In the genomic region with DNA sequence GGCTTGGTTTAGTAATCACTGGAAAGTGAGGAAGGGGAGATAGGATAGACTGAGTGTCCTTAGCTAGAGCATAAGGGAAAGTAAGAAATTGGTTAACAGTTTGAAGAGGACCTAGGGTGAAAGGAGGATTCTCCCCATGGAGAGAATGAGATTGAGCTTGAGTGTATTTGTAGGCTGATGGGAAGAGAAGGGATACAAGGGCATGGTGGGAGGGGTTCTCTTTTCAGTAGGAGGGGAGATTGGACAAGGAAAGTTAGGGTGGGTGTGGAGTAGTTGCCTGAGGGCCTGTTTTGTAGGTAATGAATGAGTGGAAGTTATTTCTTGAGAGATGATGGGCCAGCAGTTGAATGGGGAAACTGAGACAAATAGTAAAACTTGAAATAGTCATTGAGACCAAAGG, we compare ENCODE assay signal across 24 cellular contexts. TPM values are rescaled to one million over a fixed set of nuclear protein-coding genes. Genes with fewer than 3 reads are reported as not detected.
DNase-seq lines count a peak whose midpoint lies in the region; ATAC-seq and TF ChIP-seq lines count a peak whose summit lies in the region.
"Had no signal": no experiment of that assay in that cellular context is flagged by ENCODE, and none has a peak within 500 bp of the region (broad histone marks: within the 10 kb centered on the region; RNA-seq: fewer than 3 reads in every experiment).

No MANE protein-coding gene starts in this region.

- no peak overlapping the region for H3K9ac ChIP-seq in endodermal cell (ENCODE audit: extremely low read depth, low read length, poor library complexity, severe bottlenecking)
- H3K9ac ChIP-seq in neuronal stem cell (ENCODE audit: low read depth, low read length, poor library complexity): no peak overlapping the region
- H3K9ac ChIP-seq: GM23248, SK-N-SH had no signal

- H3K36me3 ChIP-seq in endodermal cell (ENCODE audit: control insufficient read depth, insufficient read depth, low read length) (no peaks in the 10 kb centered on the region), neuronal stem cell (replicated peaks in 1 of 2; ENCODE audit: control insufficient read depth in 2 of 2, insufficient read depth in 2 of 2, low read length in 2 of 2) (peaks cover 0 to 5% of the 10 kb centered on the region in 2 donors)
- H3K36me3 ChIP-seq: colonic mucosa, esophagus muscularis mucosa had no signal

- H3K9me3 Mint-ChIP-seq in endodermal cell (no peaks in the 10 kb centered on the region), immature natural killer cell (no peaks in the 10 kb centered on the region)
- H3K9me3 Mint-ChIP-seq: activated CD4-positive, alpha-beta T cell treated with anti-CD3 and anti-CD28 coated beads, Interleukin-2, amount 10 ng/mL, durations not matched to agents 24 days and 14 days; activated naive CD4-positive, alpha-beta T cell treated with anti-CD3 and anti-CD28 coated beads, Interleukin-2, amount 10 ng/mL, durations not matched to agents 7 days and 5 days; effector memory CD8-positive, alpha-beta T cell had no signal

- H3K23ac ChIP-seq in neuronal stem cell (ENCODE audit: low read depth, low read length, poor library complexity): no peak overlapping the region

- no peak overlapping the region for H2AK5ac ChIP-seq in neuronal stem cell (ENCODE audit: low read depth, low read length)

- H4K91ac ChIP-seq in neuronal stem cell (ENCODE audit: low read depth, low read length, poor library complexity): no peak overlapping the region

- no peak overlapping the region for H3K27ac ChIP-seq in endodermal cell (ENCODE audit: low read depth, low read length)
- H3K27ac ChIP-seq in neuronal stem cell (replicated peaks; ENCODE audit: low read length): no peak overlapping the region
- H3K27ac ChIP-seq: colonic mucosa, GM23248, RWPE1, skin epidermis had no signal

- peaks cover 4% of the 10 kb centered on the region for H3K79me1 ChIP-seq in neuronal stem cell (ENCODE audit: low read depth, low read length)

- ATAC-seq in HG03457 (IDR thresholded peaks at IDR 0.05; ENCODE audit: unreplicated experiment): no peak
- ATAC-seq: effector memory CD8-positive, alpha-beta T cell had no signal

- H3K4me1 ChIP-seq in endodermal cell (ENCODE audit: control insufficient read depth, insufficient read depth, low read length): no peaks in the 10 kb centered on the region
- peaks cover 0 to 6% of the 10 kb centered on the region in 2 donors for H3K4me1 ChIP-seq in neuronal stem cell (ENCODE audit: control insufficient read depth in 2 of 2, insufficient read depth in 1 of 2, low read depth in 1 of 2, low read length in 2 of 2)

- TF ChIP-seq CTCF in GM12865 (IDR thresholded peaks at IDR 0.05; ENCODE audit: insufficient read depth, low read depth, low read length, missing control alignments) (no peak), NB4 (IDR thresholded peaks at IDR 0.05; ENCODE audit: low read depth, low read length) (no peak), endodermal cell (conservative IDR thresholded peaks at IDR 0.05) (no peak)

- H3K9me3 ChIP-seq in endodermal cell (ENCODE audit: control insufficient read depth, low read length) (no peaks in the 10 kb centered on the region), neuronal stem cell (replicated peaks in 1 of 2; ENCODE audit: control insufficient read depth in 2 of 2, insufficient read depth in 1 of 2, low read depth in 1 of 2, low read length in 2 of 2) (peaks cover 0 to 5% of the 10 kb centered on the region in 2 donors)
- H3K9me3 ChIP-seq: colonic mucosa, esophagus muscularis mucosa, SK-N-SH had no signal

- H3K36me3 Mint-ChIP-seq in endodermal cell (ENCODE audit: low read depth) (no peaks in the 10 kb centered on the region), immature natural killer cell (no peaks in the 10 kb centered on the region)
- H3K36me3 Mint-ChIP-seq: activated naive CD4-positive, alpha-beta T cell treated with anti-CD3 and anti-CD28 coated beads, Interleukin-2, amount 10 ng/mL, durations not matched to agents 7 days and 5 days had no signal

- no peak for TF ChIP-seq POLR2A in NB4 (IDR thresholded peaks at IDR 0.05; ENCODE audit: extremely low read depth, insufficient read length)

- H2BK5ac ChIP-seq in neuronal stem cell (ENCODE audit: low read length): no peak overlapping the region

- H3K4me3 Mint-ChIP-seq in endodermal cell (no peak overlapping the region), immature natural killer cell (no peak overlapping the region)
- H3K4me3 Mint-ChIP-seq: activated CD4-positive, alpha-beta T cell treated with anti-CD3 and anti-CD28 coated beads, Interleukin-2, amount 10 ng/mL, durations not matched to agents 24 days and 14 days; activated naive CD4-positive, alpha-beta T cell treated with anti-CD3 and anti-CD28 coated beads, Interleukin-2, amount 10 ng/mL, durations not matched to agents 7 days and 5 days; effector memory CD8-positive, alpha-beta T cell had no signal

- no peak for DNase-seq in GM12865 (ENCODE audit: low read depth)
- no peak for DNase-seq in NB4 (ENCODE audit: low read depth)
- DNase-seq in endodermal cell: no peak
- no peak for DNase-seq in neuronal stem cell (ENCODE audit: low spot score)
- DNase-seq in GF-D8 (lab: John Stamatoyannopoulos, UW): no peak
- DNase-seq in immature natural killer cell: no peak
- DNase-seq: activated CD4-positive, alpha-beta T cell treated with anti-CD3 and anti-CD28 coated beads, Interleukin-2, amount 10 ng/mL, durations not matched to agents 24 days and 14 days; activated naive CD4-positive, alpha-beta T cell treated with anti-CD3 and anti-CD28 coated beads, Interleukin-2, amount 10 ng/mL, durations not matched to agents 7 days and 5 days; amniotic stem cell; colonic mucosa; effector memory CD8-positive, alpha-beta T cell; GM23248; hippocampal formation; kidney; NCI-H1048; NCI-H187; NCI-H2171 treated with DMSO at 0.1 percent for 48 hours; NCI-H524 treated with DMSO at 0.1 percent for 48 hours; SK-N-SH; trophoblast cell had no signal

- H3K27ac Mint-ChIP-seq in endodermal cell (no peak overlapping the region), immature natural killer cell (no peak overlapping the region)
- H3K27ac Mint-ChIP-seq: activated CD4-positive, alpha-beta T cell treated with anti-CD3 and anti-CD28 coated beads, Interleukin-2, amount 10 ng/mL, durations not matched to agents 24 days and 14 days; activated naive CD4-positive, alpha-beta T cell treated with anti-CD3 and anti-CD28 coated beads, Interleukin-2, amount 10 ng/mL, durations not matched to agents 7 days and 5 days; effector memory CD8-positive, alpha-beta T cell had no signal

- H2BK12ac ChIP-seq in neuronal stem cell (ENCODE audit: low read length): no peak overlapping the region

- H2BK15ac ChIP-seq in neuronal stem cell (ENCODE audit: low read length): no peak overlapping the region

- peak overlapping the region; percentile 84 for H4K8ac ChIP-seq in neuronal stem cell (ENCODE audit: low read depth, low read length)

- H3K4me3 ChIP-seq in GM12865 (ENCODE audit: low read depth, low read length) (peak overlapping the region; percentile 96; the same call in 1 of the 2 replicates), NB4 (ENCODE audit: low read depth, low read length) (peak overlapping the region; percentile 96), endodermal cell (ENCODE audit: low read length) (peak overlapping the region; percentile 98), neuronal stem cell (ENCODE audit: low read length in 2 of 2) (no peak overlapping the region)
- H3K4me3 ChIP-seq: colonic mucosa, esophagus muscularis mucosa, skin epidermis had no signal

- H3K18ac ChIP-seq in neuronal stem cell (ENCODE audit: low read length): no peak overlapping the region

- no peaks in the 10 kb centered on the region for H3K27me3 Mint-ChIP-seq in endodermal cell (ENCODE audit: insufficient read depth)
- H3K27me3 Mint-ChIP-seq in immature natural killer cell (ENCODE audit: low read depth in 3 of 3): no peaks in the 10 kb centered on the region
- H3K27me3 Mint-ChIP-seq: activated CD4-positive, alpha-beta T cell treated with anti-CD3 and anti-CD28 coated beads, Interleukin-2, amount 10 ng/mL, durations not matched to agents 24 days and 14 days; activated naive CD4-positive, alpha-beta T cell treated with anti-CD3 and anti-CD28 coated beads, Interleukin-2, amount 10 ng/mL, durations not matched to agents 7 days and 5 days; effector memory CD8-positive, alpha-beta T cell had no signal

- no peak overlapping the region for H3K4ac ChIP-seq in neuronal stem cell (ENCODE audit: low read length)

- H2BK120ac ChIP-seq in neuronal stem cell (ENCODE audit: low read depth, low read length): no peak overlapping the region

- no peak overlapping the region for H3K14ac ChIP-seq in neuronal stem cell (ENCODE audit: low read length)

- H3K4me2 ChIP-seq in neuronal stem cell (ENCODE audit: insufficient read depth, low read length, poor library complexity, severe bottlenecking): no peak overlapping the region

- H2AFZ ChIP-seq in neuronal stem cell (ENCODE audit: low read length): no peak overlapping the region
- H2AFZ ChIP-seq: GM23248 had no signal

- H3K27me3 ChIP-seq in endodermal cell (ENCODE audit: control insufficient read depth, insufficient read depth, low read length, poor library complexity, severe bottlenecking) (no peaks in the 10 kb centered on the region), neuronal stem cell (ENCODE audit: control insufficient read depth in 3 of 3, insufficient read depth in 3 of 3, low read depth in 1 of 3, low read length in 3 of 3) (no peaks in the 10 kb centered on the region)
- H3K27me3 ChIP-seq: colonic mucosa, esophagus muscularis mucosa had no signal

- peaks cover 13% of the 10 kb centered on the region for H3K4me1 Mint-ChIP-seq in endodermal cell
- peaks cover 0 to 5% of the 10 kb centered on the region in 2 donors for H3K4me1 Mint-ChIP-seq in immature natural killer cell

RNA-seq across cellular contexts. Expression of a gene that starts 1.9 kb away (rescaled TPM):
- total RNA-seq in endodermal cell: 10 to 100 TPM; 29.4 to 35.4 TPM
- polyA plus RNA-seq in endodermal cell (2013, experiment 1 of 2): 34.0 TPM
- polyA plus RNA-seq in endodermal cell (2013, experiment 2 of 2): 31.8 TPM
- 30.6 TPM for polyA plus RNA-seq in neuronal stem cell (2013, experiment 1 of 2)
- polyA plus RNA-seq in neuronal stem cell (2013, experiment 2 of 2): 32.7 TPM
- polyA plus RNA-seq in immature natural killer cell: 1 to 10 TPM; 3.0 to 6.0 (median 4.2) TPM

RNA-seq across cellular contexts. Expression of a gene that starts 31.7 kb away (rescaled TPM):
- 10 to 100 TPM; 13.0 to 16.4 TPM for total RNA-seq in endodermal cell
- polyA plus RNA-seq in endodermal cell (2013, experiment 1 of 2): 21.8 TPM
- polyA plus RNA-seq in endodermal cell (2013, experiment 2 of 2): 20.2 TPM
- polyA plus RNA-seq in neuronal stem cell (2013, experiment 1 of 2): 13.5 TPM
- polyA plus RNA-seq in neuronal stem cell (2013, experiment 2 of 2): 13.0 TPM
- polyA plus RNA-seq in immature natural killer cell: 10 to 100 TPM in 1 of 3 donors, 1 to 10 TPM in 2; 3.7 to 10.3 (median 6.6) TPM

Comparison
In these comparisons a context has a peak if more than half of its experiments do, and no peak if none do; other contexts are left out.
1. H3K4me3 ChIP-seq: peak in GM12865 (single experiment), NB4 (single experiment) and endodermal cell (single experiment); none in neuronal stem cell (0 of 2).